In genomic region chr2:241110607-241111442, GRCh38 we compare ENCODE assay signal across 11 cellular contexts. TPM values are rescaled to one million over a fixed set of nuclear protein-coding genes. Genes with fewer than 3 reads are reported as not detected.
A peak's percentile ranks its signal among the peaks of the same experiment; 100 is the strongest.
DNase-seq lines count a peak whose midpoint lies in the region; ATAC-seq lines count a peak whose summit lies in the region.
"Had no signal": no experiment of that assay in that cellular context is flagged by ENCODE, and none has a peak within 500 bp of the region (broad histone marks: within the 10 kb centered on the region; RNA-seq: fewer than 3 reads in every experiment).

No MANE protein-coding gene starts in this region.

- peak overlapping the region; percentile 53 for H3K4me3 Mint-ChIP-seq in activated naive CD4-positive, alpha-beta T cell treated with anti-CD3 and anti-CD28 coated beads, Interleukin-2, amount 10 ng/mL, durations not matched to agents 7 days and 5 days
- H3K4me3 Mint-ChIP-seq in activated CD4-positive, alpha-beta memory T cell treated with anti-CD3 and anti-CD28 coated beads, Interleukin-2, amount 10 ng/mL, durations not matched to agents 7 days and 5 days: peak overlapping the region; percentile 73
- peak overlapping the region; percentile 88 to 93 for H3K4me3 Mint-ChIP-seq in stimulated activated naive CD8-positive, alpha-beta T cell treated with anti-CD3 and anti-CD28 coated beads, Interleukin-15, amount 100 ng/mL, for 72 hours
- H3K4me3 Mint-ChIP-seq: dendritic cell treated with granulocyte-macrophage colony-stimulating factor and Interleukin-4, amounts not matched to agents 40 ng/mL and 50 ng/mL, for 4 days had no signal

- peaks cover 55% of the 10 kb centered on the region for H3K4me1 Mint-ChIP-seq in activated naive CD4-positive, alpha-beta T cell treated with anti-CD3 and anti-CD28 coated beads, Interleukin-2, amount 10 ng/mL, durations not matched to agents 7 days and 5 days
- H3K4me1 Mint-ChIP-seq in activated CD4-positive, alpha-beta memory T cell treated with anti-CD3 and anti-CD28 coated beads, Interleukin-2, amount 10 ng/mL, durations not matched to agents 7 days and 5 days: peaks cover 47% of the 10 kb centered on the region
- peaks cover 66% of the 10 kb centered on the region for H3K4me1 Mint-ChIP-seq in stimulated activated naive CD8-positive, alpha-beta T cell treated with anti-CD3 and anti-CD28 coated beads, Interleukin-15, amount 100 ng/mL, for 72 hours

- peaks cover 53% of the 10 kb centered on the region for H3K36me3 Mint-ChIP-seq in activated naive CD4-positive, alpha-beta T cell treated with anti-CD3 and anti-CD28 coated beads, Interleukin-2, amount 10 ng/mL, durations not matched to agents 7 days and 5 days
- peaks cover 51% of the 10 kb centered on the region for H3K36me3 Mint-ChIP-seq in activated CD4-positive, alpha-beta memory T cell treated with anti-CD3 and anti-CD28 coated beads, Interleukin-2, amount 10 ng/mL, durations not matched to agents 7 days and 5 days (ENCODE audit: low read depth)

- CTCF ChIA-PET in activated naive CD4-positive, alpha-beta T cell treated with anti-CD3 and anti-CD28 coated beads, Interleukin-2, amount 10 ng/mL, durations not matched to agents 7 days and 5 days (lab: Charles Lee): no interaction called here
- CTCF ChIA-PET in activated CD4-positive, alpha-beta memory T cell treated with anti-CD3 and anti-CD28 coated beads, Interleukin-2, amount 10 ng/mL, durations not matched to agents 7 days and 5 days (lab: Charles Lee): no interaction called here

- H3K9me3 Mint-ChIP-seq in activated naive CD4-positive, alpha-beta T cell treated with anti-CD3 and anti-CD28 coated beads, Interleukin-2, amount 10 ng/mL, durations not matched to agents 7 days and 5 days: no peaks in the 10 kb centered on the region
- H3K9me3 Mint-ChIP-seq in activated CD4-positive, alpha-beta memory T cell treated with anti-CD3 and anti-CD28 coated beads, Interleukin-2, amount 10 ng/mL, durations not matched to agents 7 days and 5 days: no peaks in the 10 kb centered on the region
- H3K9me3 Mint-ChIP-seq in stimulated activated naive CD8-positive, alpha-beta T cell treated with anti-CD3 and anti-CD28 coated beads, Interleukin-15, amount 100 ng/mL, for 72 hours: no peaks in the 10 kb centered on the region
- H3K9me3 Mint-ChIP-seq: dendritic cell treated with granulocyte-macrophage colony-stimulating factor and Interleukin-4, amounts not matched to agents 40 ng/mL and 50 ng/mL, for 4 days had no signal

- POLR2A ChIA-PET in activated CD4-positive, alpha-beta memory T cell treated with anti-CD3 and anti-CD28 coated beads, Interleukin-2, amount 10 ng/mL, durations not matched to agents 7 days and 5 days (lab: Charles Lee): interaction anchor here (1.6 to 4.4 kb wide), 2 partner anchors 9 to 39 kb away, joined by 6 to 17 read pairs; partner anchors contain the start of genes MTERF4, PASK and PPP1R7

- H3K27ac Mint-ChIP-seq in activated naive CD4-positive, alpha-beta T cell treated with anti-CD3 and anti-CD28 coated beads, Interleukin-2, amount 10 ng/mL, durations not matched to agents 7 days and 5 days: peak overlapping the region; percentile 93
- H3K27ac Mint-ChIP-seq in activated CD4-positive, alpha-beta memory T cell treated with anti-CD3 and anti-CD28 coated beads, Interleukin-2, amount 10 ng/mL, durations not matched to agents 7 days and 5 days: peak overlapping the region; percentile 98
- peak overlapping the region; percentile 60 to 95 for H3K27ac Mint-ChIP-seq in stimulated activated naive CD8-positive, alpha-beta T cell treated with anti-CD3 and anti-CD28 coated beads, Interleukin-15, amount 100 ng/mL, for 72 hours
- H3K27ac Mint-ChIP-seq: dendritic cell treated with granulocyte-macrophage colony-stimulating factor and Interleukin-4, amounts not matched to agents 40 ng/mL and 50 ng/mL, for 4 days had no signal

- H3K27me3 Mint-ChIP-seq in activated naive CD4-positive, alpha-beta T cell treated with anti-CD3 and anti-CD28 coated beads, Interleukin-2, amount 10 ng/mL, durations not matched to agents 7 days and 5 days: no peaks in the 10 kb centered on the region
- no peaks in the 10 kb centered on the region for H3K27me3 Mint-ChIP-seq in activated CD4-positive, alpha-beta memory T cell treated with anti-CD3 and anti-CD28 coated beads, Interleukin-2, amount 10 ng/mL, durations not matched to agents 7 days and 5 days
- H3K27me3 Mint-ChIP-seq in stimulated activated naive CD8-positive, alpha-beta T cell treated with anti-CD3 and anti-CD28 coated beads, Interleukin-15, amount 100 ng/mL, for 72 hours: no peaks in the 10 kb centered on the region
- H3K27me3 Mint-ChIP-seq: dendritic cell treated with granulocyte-macrophage colony-stimulating factor and Interleukin-4, amounts not matched to agents 40 ng/mL and 50 ng/mL, for 4 days had no signal

- no peak for DNase-seq in activated naive CD4-positive, alpha-beta T cell treated with anti-CD3 and anti-CD28 coated beads, Interleukin-2, amount 10 ng/mL, durations not matched to agents 7 days and 5 days
- no peak for DNase-seq in activated naive CD4-positive, alpha-beta T cell (lab: John Stamatoyannopoulos, UW)
- no peak for DNase-seq in activated CD4-positive, alpha-beta memory T cell treated with anti-CD3 and anti-CD28 coated beads, Interleukin-2, amount 10 ng/mL, durations not matched to agents 7 days and 5 days
- peak in 1 of 2 donors; percentile 36 for DNase-seq in stimulated activated naive CD8-positive, alpha-beta T cell treated with anti-CD3 and anti-CD28 coated beads, Interleukin-15, amount 100 ng/mL, for 72 hours
- DNase-seq in midbrain (lab: John Stamatoyannopoulos, UW) (no peak), DMS 273 treated with DMSO at 0.1 percent for 48 hours (lab: John Stamatoyannopoulos, UW) (no peak), NCI-H2081 (lab: John Stamatoyannopoulos, UW) (no peak)
- DNase-seq: hypothalamus, NCI-H1092 had no signal

- peak; percentile 46 for ATAC-seq in GM21825 (IDR thresholded peaks at IDR 0.05; ENCODE audit: unreplicated experiment)
- peak; percentile 50 for ATAC-seq in stimulated activated naive CD8-positive, alpha-beta T cell treated with anti-CD3 and anti-CD28 coated beads, Interleukin-15, amount 100 ng/mL, for 72 hours

RNA-seq across cellular contexts. Expression of gene MTERF4, which starts 8.7 kb away (rescaled TPM):
- 10 to 100 TPM; 41.5 to 45.4 TPM for total RNA-seq in activated CD4-positive, alpha-beta memory T cell treated with anti-CD3 and anti-CD28 coated beads, Interleukin-2, amount 10 ng/mL, durations not matched to agents 7 days and 5 days

RNA-seq across cellular contexts. Expression of gene PASK, which starts 38.4 kb away (rescaled TPM):
- 10 to 100 TPM; 58.1 to 58.9 TPM for total RNA-seq in activated CD4-positive, alpha-beta memory T cell treated with anti-CD3 and anti-CD28 coated beads, Interleukin-2, amount 10 ng/mL, durations not matched to agents 7 days and 5 days

RNA-seq across cellular contexts. Expression of gene PPP1R7, which starts 39.4 kb away (rescaled TPM):
- 100 to 1,000 TPM; 103 to 106 TPM for total RNA-seq in activated CD4-positive, alpha-beta memory T cell treated with anti-CD3 and anti-CD28 coated beads, Interleukin-2, amount 10 ng/mL, durations not matched to agents 7 days and 5 days
